Comparison of ENCODE assay signal across 8 cellular contexts in genomic region chr17:64025732-64026294, GRCh38. TPM values are rescaled to one million over a fixed set of nuclear protein-coding genes. Genes with fewer than 3 reads are reported as not detected.
DNase-seq lines count a peak whose midpoint lies in the region; ATAC-seq and TF ChIP-seq lines count a peak whose summit lies in the region.

No MANE protein-coding gene starts in this region.

- no peaks in the 10 kb centered on the region for H3K9me3 Mint-ChIP-seq in CD8-positive, alpha-beta memory T cell
- H3K9me3 Mint-ChIP-seq in activated T-helper 2 cell treated with anti-CD3 and anti-CD28 coated beads, Interferon-gamma antibody, Interleukin-2, Interleukin-4, amounts not matched to agents 10 μg/mL and 5 μg/mL and 100 μg/mL, durations not matched to agents 14 hours and 24 hours and 36 hours, result no peaks in the 10 kb centered on the region

- peak overlapping the region; percentile 35 for H3K4me2 ChIP-seq in trophoblast cell (ENCODE audit: low read length)

- H3K27me3 ChIP-seq in CD8-positive, alpha-beta memory T cell (ENCODE audit: insufficient read depth, low read length, poor library complexity, severe bottlenecking), result no peaks in the 10 kb centered on the region
- H3K27me3 ChIP-seq in trophoblast cell (ENCODE audit: insufficient read depth, low read length), result no peaks in the 10 kb centered on the region
- H3K27me3 ChIP-seq in tibial artery, result peaks cover 0 to 11% of the 10 kb centered on the region in 2 donors

- no peak overlapping the region for H3K4ac ChIP-seq in trophoblast cell (ENCODE audit: low read depth, low read length)

- H4K12ac ChIP-seq in trophoblast cell (ENCODE audit: low read depth, low read length), result no peak overlapping the region

- no peak overlapping the region for H4K91ac ChIP-seq in trophoblast cell (ENCODE audit: low read depth, low read length)

- peak overlapping the region; percentile 81 for H3K27ac ChIP-seq in CD8-positive, alpha-beta memory T cell (ENCODE audit: low read depth, low read length)
- H3K27ac ChIP-seq in trophoblast cell (ENCODE audit: low read depth, low read length) (no peak overlapping the region), tibial artery (no peak overlapping the region)

- no peak overlapping the region for H3K18ac ChIP-seq in trophoblast cell (ENCODE audit: low read length)

- peaks cover 67% of the 10 kb centered on the region for H3K4me1 ChIP-seq in CD8-positive, alpha-beta memory T cell (ENCODE audit: insufficient read depth, low read length)
- H3K4me1 ChIP-seq in trophoblast cell (ENCODE audit: control insufficient read depth in 1 of 2, insufficient read depth in 2 of 2, low read length in 2 of 2) (no peaks in the 10 kb centered on the region), tibial artery (no peaks in the 10 kb centered on the region)

- peaks cover 51 to 74% (median 70%) of the 10 kb centered on the region in 3 donors for H3K4me1 Mint-ChIP-seq in CD8-positive, alpha-beta memory T cell
- H3K4me1 Mint-ChIP-seq in activated T-helper 2 cell treated with anti-CD3 and anti-CD28 coated beads, Interferon-gamma antibody, Interleukin-2, Interleukin-4, amounts not matched to agents 10 μg/mL and 5 μg/mL and 100 μg/mL, durations not matched to agents 14 hours and 24 hours and 36 hours (ENCODE audit: low read depth), result peaks cover 63% of the 10 kb centered on the region

- POLR2A ChIA-PET in CD8-positive, alpha-beta memory T cell (lab: Charles Lee), result interaction anchor here (0.9 to 3.0 kb wide), 12 partner anchors 9 to 252 kb away, joined by 3 to 20 read pairs (median 10); partner anchors contain the start of genes DDX42, ERN1, GH1 and PRR29

- TF ChIP-seq CTCF in tibial artery (IDR thresholded peaks at IDR 0.05), result peak; percentile 78 to 86

- no peak overlapping the region for H3K9ac ChIP-seq in trophoblast cell (ENCODE audit: low read length)

- peak; percentile 67 for ATAC-seq in GM21529 (IDR thresholded peaks at IDR 0.05; ENCODE audit: unreplicated experiment)

- no peak overlapping the region for H2BK5ac ChIP-seq in trophoblast cell (ENCODE audit: low read depth, low read length, poor library complexity)

- WGBS in trophoblast cell (ENCODE audit: extremely low coverage, insufficient coverage, insufficient read length), result no CpG with 5 or more reads among the region's 21 CpGs

- no peaks in the 10 kb centered on the region for H3K79me1 ChIP-seq in trophoblast cell (ENCODE audit: low read length)

- H3K4me3 Mint-ChIP-seq in CD8-positive, alpha-beta memory T cell, result peak overlapping the region; percentile 51 to 94 (median 82)
- H3K4me3 Mint-ChIP-seq in activated T-helper 2 cell treated with anti-CD3 and anti-CD28 coated beads, Interferon-gamma antibody, Interleukin-2, Interleukin-4, amounts not matched to agents 10 μg/mL and 5 μg/mL and 100 μg/mL, durations not matched to agents 14 hours and 24 hours and 36 hours (ENCODE audit: low read depth), result peak overlapping the region; percentile 74

- no peaks in the 10 kb centered on the region for H3K79me2 ChIP-seq in trophoblast cell (ENCODE audit: control insufficient read depth, insufficient read depth, low read length, poor library complexity)

- no peaks in the 10 kb centered on the region for H3K36me3 ChIP-seq in CD8-positive, alpha-beta memory T cell (ENCODE audit: insufficient read depth, low read length)
- H3K36me3 ChIP-seq in trophoblast cell (ENCODE audit: control insufficient read depth in 1 of 2, insufficient read depth in 2 of 2, low read length in 2 of 2) (no peaks in the 10 kb centered on the region), tibial artery (no peaks in the 10 kb centered on the region)

- H4K8ac ChIP-seq in trophoblast cell (ENCODE audit: low read depth, low read length), result no peak overlapping the region

- peak; percentile 91 to 97 (median 95) for DNase-seq in CD8-positive, alpha-beta memory T cell
- DNase-seq in M059J (ENCODE audit: low read depth) (peak; percentile 60), SHP77 (lab: John Stamatoyannopoulos, UW) (peak; percentile 67 to 80), germinal center (ENCODE audit: low spot score) (peak; percentile 77), trophoblast cell (peak; percentile 51 to 80), tibial artery (peak; percentile 65 to 78)
- peak; percentile 88 for DNase-seq in activated T-helper 2 cell treated with anti-CD3 and anti-CD28 coated beads, Interferon-gamma antibody, Interleukin-2, Interleukin-4, amounts not matched to agents 10 μg/mL and 5 μg/mL and 100 μg/mL, durations not matched to agents 14 hours and 24 hours and 36 hours (ENCODE audit: low spot score)

- no peak overlapping the region for H2BK12ac ChIP-seq in trophoblast cell (ENCODE audit: low read length)

- no peaks in the 10 kb centered on the region for H3K36me3 Mint-ChIP-seq in CD8-positive, alpha-beta memory T cell
- H3K36me3 Mint-ChIP-seq in activated T-helper 2 cell treated with anti-CD3 and anti-CD28 coated beads, Interferon-gamma antibody, Interleukin-2, Interleukin-4, amounts not matched to agents 10 μg/mL and 5 μg/mL and 100 μg/mL, durations not matched to agents 14 hours and 24 hours and 36 hours (ENCODE audit: low read depth), result peaks cover 27% of the 10 kb centered on the region

- H3K23ac ChIP-seq in trophoblast cell (ENCODE audit: low read length), result no peak overlapping the region

- H2AFZ ChIP-seq in trophoblast cell (ENCODE audit: insufficient read depth, low read length, poor library complexity), result no peak overlapping the region

- no peaks in the 10 kb centered on the region for H3K9me3 ChIP-seq in CD8-positive, alpha-beta memory T cell (ENCODE audit: low read length)
- peaks cover 1% of the 10 kb centered on the region for H3K9me3 ChIP-seq in trophoblast cell (ENCODE audit: insufficient read depth, low read depth, low read length)
- no peaks in the 10 kb centered on the region for H3K9me3 ChIP-seq in tibial artery

- intact Hi-C loops in activated T-helper 2 cell treated with anti-CD3 and anti-CD28 coated beads, Interferon-gamma antibody, Interleukin-2, Interleukin-4, amounts not matched to agents 10 μg/mL and 5 μg/mL and 100 μg/mL, durations not matched to agents 14 hours and 24 hours and 36 hours (cut with micrococcal nuclease), result loop anchor here (1.0 to 10.0 kb wide), 9 partner anchors 10 to 481 kb away; partner anchors contain the start of genes CEP95, DDX5, ERN1 and TEX2
- intact Hi-C loops in tibial artery (cut with DNase I; ENCODE audit: low total_unique reads), result loop anchor here (5.0 to 10.0 kb wide), 3 partner anchors 101 to 259 kb away; partner anchors contain the start of gene ERN1

- H3K27me3 Mint-ChIP-seq in CD8-positive, alpha-beta memory T cell, result peaks cover 0 to under 1% of the 10 kb centered on the region in 2 donors
- H3K27me3 Mint-ChIP-seq in activated T-helper 2 cell treated with anti-CD3 and anti-CD28 coated beads, Interferon-gamma antibody, Interleukin-2, Interleukin-4, amounts not matched to agents 10 μg/mL and 5 μg/mL and 100 μg/mL, durations not matched to agents 14 hours and 24 hours and 36 hours (ENCODE audit: low read depth), result no peaks in the 10 kb centered on the region

- CTCF ChIA-PET in CD8-positive, alpha-beta memory T cell (lab: Charles Lee), result interaction anchor here (0.7 to 15.0 kb wide), 42 partner anchors 9 to 136 kb away, joined by 3 to 334 read pairs (median 5); partner anchors contain the start of genes CD79B, CSHL1, ERN1 and GH1

- H3K4me3 ChIP-seq in CD8-positive, alpha-beta memory T cell (ENCODE audit: low read length), result peak overlapping the region; percentile 58
- H3K4me3 ChIP-seq in trophoblast cell (ENCODE audit: low read depth, low read length) (no peak overlapping the region), tibial artery (no peak overlapping the region)

- no peak overlapping the region for H2AK5ac ChIP-seq in trophoblast cell (ENCODE audit: low read length)

- no peak overlapping the region for H3K14ac ChIP-seq in trophoblast cell (ENCODE audit: low read length)

- H2BK120ac ChIP-seq in trophoblast cell (ENCODE audit: insufficient read depth, low read length, poor library complexity), result no peak overlapping the region

- peak overlapping the region; percentile 94 to 100 (median 98) for H3K27ac Mint-ChIP-seq in CD8-positive, alpha-beta memory T cell
- H3K27ac Mint-ChIP-seq in activated T-helper 2 cell treated with anti-CD3 and anti-CD28 coated beads, Interferon-gamma antibody, Interleukin-2, Interleukin-4, amounts not matched to agents 10 μg/mL and 5 μg/mL and 100 μg/mL, durations not matched to agents 14 hours and 24 hours and 36 hours, result peak overlapping the region; percentile 93

RNA-seq across cellular contexts. Expression of gene ICAM2, which starts 5.4 kb away (rescaled TPM):
- total RNA-seq in CD8-positive, alpha-beta memory T cell, result 10 to 100 TPM; 77.4 to 80.7 TPM
- 301 TPM for polyA plus RNA-seq in CD8-positive, alpha-beta memory T cell
- 0.84 and 1.0 TPM in 2 replicates for total RNA-seq in M059J (2014; rRNA removed; shearing (Covaris generic))
- 83.2 and 85.6 TPM in 2 replicates for total RNA-seq in activated T-helper 2 cell treated with anti-CD3 and anti-CD28 coated beads, Interferon-gamma antibody, Interleukin-2, Interleukin-4, amounts not matched to agents 10 μg/mL and 5 μg/mL and 100 μg/mL, durations not matched to agents 14 hours and 24 hours and 36 hours
- 0.07 and 0.08 TPM in 2 replicates for polyA plus RNA-seq in trophoblast cell (2013)

RNA-seq across cellular contexts. Expression of gene PRR29, which starts 27.7 kb away (rescaled TPM):
- under 1 TPM; 0.24 to 0.51 TPM for total RNA-seq in CD8-positive, alpha-beta memory T cell
- polyA plus RNA-seq in CD8-positive, alpha-beta memory T cell, result 4.1 TPM
- total RNA-seq in M059J (2014; rRNA removed; shearing (Covaris generic)), result 0.05 TPM in 1 of 2 replicates, not detected in the other
- 0.14 and 0.18 TPM in 2 replicates for total RNA-seq in activated T-helper 2 cell treated with anti-CD3 and anti-CD28 coated beads, Interferon-gamma antibody, Interleukin-2, Interleukin-4, amounts not matched to agents 10 μg/mL and 5 μg/mL and 100 μg/mL, durations not matched to agents 14 hours and 24 hours and 36 hours
- polyA plus RNA-seq in trophoblast cell (2013), result 0.18 and 0.22 TPM in 2 replicates

RNA-seq across cellular contexts. Expression of gene SCN4A, which starts 53.1 kb away (rescaled TPM):
- under 1 TPM; 0.04 TPM for total RNA-seq in CD8-positive, alpha-beta memory T cell
- not detected for polyA plus RNA-seq in CD8-positive, alpha-beta memory T cell
- total RNA-seq in M059J (2014; rRNA removed; shearing (Covaris generic)), result not detected in 2 replicates
- total RNA-seq in activated T-helper 2 cell treated with anti-CD3 and anti-CD28 coated beads, Interferon-gamma antibody, Interleukin-2, Interleukin-4, amounts not matched to agents 10 μg/mL and 5 μg/mL and 100 μg/mL, durations not matched to agents 14 hours and 24 hours and 36 hours, result 0.11 and 0.14 TPM in 2 replicates
- polyA plus RNA-seq in trophoblast cell (2013), result 0.11 and 0.18 TPM in 2 replicates

Comparison
In these comparisons a context has a peak if more than half of its experiments do, and no peak if none do; other contexts are left out.
1. RNA of gene ICAM2, which starts 5.4 kb away (total RNA-seq): 83.2 to 85.6 TPM in activated T-helper 2 cell treated with anti-CD3 and anti-CD28 coated beads, Interferon-gamma antibody, Interleukin-2, Interleukin-4, amounts not matched to agents 10 μg/mL and 5 μg/mL and 100 μg/mL, durations not matched to agents 14 hours and 24 hours and 36 hours and 77.4 to 80.7 TPM in CD8-positive, alpha-beta memory T cell; 0.84 to 1.0 TPM in M059J; every median in the first group is over 10 times any median in the second.
2. Peak in every context shown above with its lines, with median percentiles within 50 percentile points of each other: DNase-seq.